21 cellular contexts compared by ENCODE assay signal in the genomic region with DNA sequence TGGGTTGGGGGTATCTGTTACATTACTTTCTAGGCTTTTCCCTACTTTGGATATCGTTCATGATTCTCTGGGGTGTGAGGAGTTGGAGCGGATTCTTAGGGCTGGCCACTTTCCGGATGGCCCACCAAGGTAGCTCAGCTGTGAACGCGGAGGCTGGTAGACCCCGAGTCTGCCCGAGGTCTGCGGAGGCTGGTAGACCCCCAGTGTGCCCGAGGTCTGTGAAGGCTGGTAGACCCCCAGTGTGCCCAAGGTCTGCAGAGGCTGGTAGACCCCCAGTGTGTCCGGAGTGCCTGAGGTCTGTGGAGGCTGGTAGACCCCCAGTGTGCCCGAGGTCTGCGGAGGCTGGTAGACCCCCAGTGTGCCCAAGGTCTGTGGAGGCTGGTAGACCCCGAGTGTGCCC.
"Had no signal": no experiment of that assay in that cellular context is flagged by ENCODE, and none has a peak within 500 bp of the region (broad histone marks: within the 10 kb centered on the region; RNA-seq: fewer than 3 reads in every experiment).

No MANE protein-coding gene starts in this region.

- H3K36me3 Mint-ChIP-seq: IgD-negative memory B cell had no signal

- H3K27me3 ChIP-seq: SJCRH30 had no signal

- H3K4me3 Mint-ChIP-seq: IgD-negative memory B cell had no signal

- H3K36me3 ChIP-seq: SJCRH30 had no signal

- H3K9ac ChIP-seq: KMS-11 had no signal

- H3K4me1 Mint-ChIP-seq: IgD-negative memory B cell had no signal

- DNase-seq: Kasumi-1, MM.1S, NCI-H1092 treated with DMSO at 0.1 percent for 48 hours, NCI-H1436, NCI-H187, NCI-H2029, NCI-H2081 treated with DMSO at 0.1 percent for 48 hours, NCI-H2171, NCI-H226, NCI-H446, NCI-H510A, NCI-H524 treated with DMSO at 0.1 percent for 48 hours, NCI-H69, NCI-H774, RPMI8226, SHP77 treated with DMSO at 0.1 percent for 48 hours, SJCRH30 had no signal

- ATAC-seq: HepG2, K562 had no signal

- H3K27ac Mint-ChIP-seq: IgD-negative memory B cell had no signal

- H3K4me1 ChIP-seq: SJCRH30 had no signal

- H3K4me3 ChIP-seq: K562, SJCRH30 had no signal

- H3K4me2 ChIP-seq: KMS-11 had no signal

- H3K27ac ChIP-seq: KMS-11, SJCRH30 had no signal
